ENCODE assay signal across 23 cellular contexts in the genomic region with DNA sequence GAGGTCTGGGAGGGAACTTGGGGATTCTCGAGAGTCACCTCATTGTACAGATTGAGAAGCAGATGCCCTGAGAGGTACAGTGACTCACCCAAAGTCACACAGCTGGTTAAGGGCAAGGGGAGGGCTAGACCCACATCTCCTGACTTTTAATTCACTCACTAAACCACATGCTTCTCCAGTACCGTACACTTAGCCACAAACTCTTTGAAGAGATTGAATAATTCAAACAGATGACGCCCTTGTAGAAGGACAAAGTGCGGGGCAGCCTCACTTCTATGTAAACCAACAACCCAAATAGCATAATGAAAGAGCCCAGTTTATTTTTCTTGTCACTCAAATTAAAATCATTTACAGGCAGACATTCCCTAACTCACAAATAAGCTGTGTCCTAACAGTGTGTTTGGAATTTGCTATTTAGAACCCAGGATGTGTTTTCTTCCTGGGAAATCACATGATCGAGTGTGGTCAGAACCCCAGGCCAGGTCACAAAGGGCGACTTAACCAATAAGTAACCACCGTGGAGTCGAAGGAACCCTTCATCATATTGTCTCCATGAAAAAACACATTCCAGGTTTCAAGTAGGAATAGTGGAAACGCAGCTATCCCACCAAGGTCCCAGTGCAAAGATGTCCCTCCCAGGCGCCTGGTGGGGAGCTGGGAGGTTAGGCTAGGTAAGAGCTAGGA. TPM values are rescaled to one million over a fixed set of nuclear protein-coding genes. Genes with fewer than 3 reads are reported as not detected.
DNase-seq lines count a peak whose midpoint lies in the region; ATAC-seq and TF ChIP-seq lines count a peak whose summit lies in the region.
"Had no signal": no experiment of that assay in that cellular context is flagged by ENCODE, and none has a peak within 500 bp of the region (broad histone marks: within the 10 kb centered on the region; RNA-seq: fewer than 3 reads in every experiment).

No MANE protein-coding gene starts in this region.

- no peak overlapping the region for H2BK15ac ChIP-seq in neuronal stem cell (ENCODE audit: low read length)

- DNase-seq in NCI-H2171 treated with DMSO at 0.1 percent for 48 hours (lab: John Stamatoyannopoulos, UW): peak; percentile 11
- DNase-seq in NCI-H2171 (lab: John Stamatoyannopoulos, UW): no peak
- peak; percentile 34 for DNase-seq in Jurkat, Clone E6-1 (ENCODE audit: low read depth, low spot score)
- DNase-seq in fibroblast of mammary gland (ENCODE audit: low read depth): peak; percentile 34
- DNase-seq in neuronal stem cell (ENCODE audit: low spot score): no peak
- no peak for DNase-seq in HT-29 (ENCODE audit: low spot score)
- no peak for DNase-seq in amygdala (lab: John Stamatoyannopoulos, UW)
- DNase-seq: activated CD4-positive, alpha-beta T cell treated with anti-CD3 and anti-CD28 coated beads, Interleukin-2, amount 10 ng/mL, durations not matched to agents 24 days and 14 days; activated T-cell treated with anti-CD3 and anti-CD28 coated beads, Interleukin-2, amount 50 U/mL, for 48 hours; adrenal gland; cerebellar nuclear complex; effector memory CD4-positive, alpha-beta T cell; heart right ventricle; natural killer cell; NCI-H1417; NCI-H2107; NCI-H524; stimulated activated CD4-positive, alpha-beta T cell treated with anti-CD3 and anti-CD28 coated beads, Interleukin-2, amount 100 ng/mL, for 24 hours had no signal

- H2BK5ac ChIP-seq in neuronal stem cell (ENCODE audit: low read length): no peak overlapping the region

- peak overlapping the region; percentile 31 for H2AFZ ChIP-seq in neuronal stem cell (ENCODE audit: low read length)
- H2AFZ ChIP-seq: parathyroid adenoma had no signal

- no peak overlapping the region for H3K18ac ChIP-seq in neuronal stem cell (ENCODE audit: low read length)

- no peaks in the 10 kb centered on the region for H3K36me3 ChIP-seq in neuronal stem cell (replicated peaks in 1 of 2; ENCODE audit: control insufficient read depth in 2 of 2, insufficient read depth in 2 of 2, low read length in 2 of 2)
- H3K36me3 ChIP-seq: adrenal gland, heart right ventricle, upper lobe of left lung had no signal

- TF ChIP-seq CTCF in fibroblast of mammary gland (conservative IDR thresholded peaks at IDR 0.05; ENCODE audit: control insufficient read depth, insufficient read depth, low read depth, low read length): no peak

- no peak overlapping the region for H3K4ac ChIP-seq in neuronal stem cell (ENCODE audit: low read length)

- H3K4me3 ChIP-seq in Jurkat, Clone E6-1 (ENCODE audit: low read length): no peak overlapping the region
- H3K4me3 ChIP-seq in fibroblast of mammary gland (ENCODE audit: control insufficient read depth, low read depth, low read length) (no peak overlapping the region), neuronal stem cell (ENCODE audit: low read length in 2 of 2) (no peak overlapping the region)
- H3K4me3 ChIP-seq: adrenal gland, heart right ventricle, upper lobe of left lung had no signal

- H4K8ac ChIP-seq in neuronal stem cell (ENCODE audit: low read depth, low read length): no peak overlapping the region

- H2BK12ac ChIP-seq in neuronal stem cell (ENCODE audit: low read length): no peak overlapping the region

- no peak overlapping the region for H2AK5ac ChIP-seq in neuronal stem cell (ENCODE audit: low read depth, low read length)

- ATAC-seq in GM18907 (IDR thresholded peaks at IDR 0.05; ENCODE audit: unreplicated experiment): no peak
- ATAC-seq: heart right ventricle had no signal

- no peak overlapping the region for H2BK120ac ChIP-seq in neuronal stem cell (ENCODE audit: low read depth, low read length)

- whole genome bisulfite sequencing in neuronal stem cell (ENCODE audit: extremely low coverage in 2 of 2, insufficient read length in 2 of 2, insufficient replicate concordance in 1 of 2), 2 donors: no CpG with 5 or more reads among the region's 10 CpGs

- no peak overlapping the region for H3K27ac ChIP-seq in neuronal stem cell (replicated peaks; ENCODE audit: low read length)
- H3K27ac ChIP-seq: 22Rv1, adrenal gland, heart right ventricle, parathyroid adenoma, RWPE1, upper lobe of left lung had no signal

- no peak overlapping the region for H3K9ac ChIP-seq in neuronal stem cell (ENCODE audit: low read depth, low read length, poor library complexity)
- H3K9ac ChIP-seq: parathyroid adenoma had no signal

- no peak overlapping the region for H3K14ac ChIP-seq in neuronal stem cell (ENCODE audit: low read length)

- H4K91ac ChIP-seq in neuronal stem cell (ENCODE audit: low read depth, low read length, poor library complexity): no peak overlapping the region

- H3K4me2 ChIP-seq in neuronal stem cell (ENCODE audit: insufficient read depth, low read length, poor library complexity, severe bottlenecking): no peak overlapping the region

- H3K27me3 ChIP-seq in neuronal stem cell (ENCODE audit: control insufficient read depth in 3 of 3, insufficient read depth in 3 of 3, low read depth in 1 of 3, low read length in 3 of 3): no peaks in the 10 kb centered on the region
- H3K27me3 ChIP-seq: adrenal gland, heart right ventricle, upper lobe of left lung had no signal

- H3K9me3 ChIP-seq in neuronal stem cell (replicated peaks in 1 of 2; ENCODE audit: control insufficient read depth in 2 of 2, insufficient read depth in 1 of 2, low read depth in 1 of 2, low read length in 2 of 2): peaks cover 0 to 2% of the 10 kb centered on the region in 2 donors
- H3K9me3 ChIP-seq: adrenal gland, heart right ventricle, upper lobe of left lung had no signal

- H3K79me1 ChIP-seq in neuronal stem cell (ENCODE audit: low read depth, low read length): no peaks in the 10 kb centered on the region

- H3K4me1 ChIP-seq in neuronal stem cell (ENCODE audit: control insufficient read depth in 2 of 2, insufficient read depth in 1 of 2, low read depth in 1 of 2, low read length in 2 of 2): peaks cover 0 to 8% of the 10 kb centered on the region in 2 donors
- H3K4me1 ChIP-seq: adrenal gland, parathyroid adenoma had no signal

- H3K23ac ChIP-seq in neuronal stem cell (ENCODE audit: low read depth, low read length, poor library complexity): no peak overlapping the region

RNA-seq across cellular contexts. Expression of a gene that starts 35.8 kb away (rescaled TPM):
- 13.5 TPM for polyA plus RNA-seq in Jurkat, Clone E6-1 (2012; ENCODE audit: insufficient read depth, insufficient read length)
- 7.7 TPM for polyA plus RNA-seq in neuronal stem cell (2013, experiment 1 of 2)
- polyA plus RNA-seq in neuronal stem cell (2013, experiment 2 of 2): 9.5 TPM
- total RNA-seq in HT-29 (2014; rRNA removed; shearing (Covaris generic)): 45.4 and 69.3 TPM in 2 replicates

RNA-seq across cellular contexts. Expression of a gene that starts 44.9 kb away (rescaled TPM):
- 25.1 TPM for polyA plus RNA-seq in Jurkat, Clone E6-1 (2012; ENCODE audit: insufficient read depth, insufficient read length)
- polyA plus RNA-seq in neuronal stem cell (2013, experiment 1 of 2): 17.9 TPM
- 17.5 TPM for polyA plus RNA-seq in neuronal stem cell (2013, experiment 2 of 2)
- 31.2 and 40.0 TPM in 2 replicates for total RNA-seq in HT-29 (2014; rRNA removed; shearing (Covaris generic))

Comparison
In these comparisons a context has a peak if more than half of its experiments do, and no peak if none do; other contexts are left out.
1. DNase-seq: peak in NCI-H2171 treated with DMSO at 0.1 percent for 48 hours (single experiment), Jurkat, Clone E6-1 (single experiment) and fibroblast of mammary gland (single experiment); none in NCI-H2171 (single experiment), neuronal stem cell (single experiment), HT-29 (single experiment) and amygdala (0 of 56).